Comparison of ENCODE assay signal across 1 cellular context in the genomic region with DNA sequence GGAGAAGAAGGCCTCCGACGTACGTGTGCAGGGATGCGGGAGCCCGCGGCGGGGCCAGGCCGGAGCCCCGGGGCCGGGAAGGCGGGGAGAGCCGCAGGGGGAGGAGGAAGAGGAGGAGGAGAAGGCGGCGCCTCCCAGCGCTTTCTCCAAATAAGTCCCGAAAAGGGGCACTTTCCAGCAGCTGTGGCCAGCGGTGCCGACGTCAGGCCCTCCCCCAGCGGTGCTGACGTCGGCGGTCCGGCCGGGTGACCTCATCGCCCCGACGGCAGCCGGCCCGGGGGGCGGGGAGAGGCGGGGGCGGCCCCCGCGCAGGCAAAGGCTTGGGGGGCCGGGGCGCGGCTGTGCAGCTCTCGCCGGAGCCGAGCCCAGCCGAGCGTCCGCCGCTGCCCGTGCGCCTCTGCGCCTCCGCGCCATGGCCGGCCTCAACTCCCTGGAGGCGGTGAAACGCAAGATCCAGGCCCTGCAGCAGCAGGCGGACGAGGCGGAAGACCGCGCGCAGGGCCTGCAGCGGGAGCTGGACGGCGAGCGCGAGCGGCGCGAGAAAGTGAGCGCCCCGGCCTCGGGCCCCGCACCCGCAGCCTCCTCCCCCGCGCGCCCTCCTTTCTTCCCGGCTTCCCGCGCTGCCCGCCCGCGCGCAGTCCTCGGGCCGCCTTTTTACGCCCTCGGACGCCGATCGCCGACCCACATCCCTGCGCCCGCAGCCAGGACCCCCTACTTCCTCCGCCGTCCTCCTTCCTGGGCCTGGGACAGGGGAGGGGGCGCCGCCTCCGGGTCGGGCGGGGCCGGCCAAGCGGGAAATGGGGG.
TF ChIP-seq lines count a peak whose summit lies in the region.

TSS of gene TPM4 (plus strand) at position 342 of the 804 bp plus-strand sequence. CDS start at position 413, 71 bp downstream.

TF ChIP-seq in K562, 482 proteins besides CTCF, POLR2A, EP300 and RAD21 (continued from another document and continues in another):
- TF ChIP-seq, protein P1, sequence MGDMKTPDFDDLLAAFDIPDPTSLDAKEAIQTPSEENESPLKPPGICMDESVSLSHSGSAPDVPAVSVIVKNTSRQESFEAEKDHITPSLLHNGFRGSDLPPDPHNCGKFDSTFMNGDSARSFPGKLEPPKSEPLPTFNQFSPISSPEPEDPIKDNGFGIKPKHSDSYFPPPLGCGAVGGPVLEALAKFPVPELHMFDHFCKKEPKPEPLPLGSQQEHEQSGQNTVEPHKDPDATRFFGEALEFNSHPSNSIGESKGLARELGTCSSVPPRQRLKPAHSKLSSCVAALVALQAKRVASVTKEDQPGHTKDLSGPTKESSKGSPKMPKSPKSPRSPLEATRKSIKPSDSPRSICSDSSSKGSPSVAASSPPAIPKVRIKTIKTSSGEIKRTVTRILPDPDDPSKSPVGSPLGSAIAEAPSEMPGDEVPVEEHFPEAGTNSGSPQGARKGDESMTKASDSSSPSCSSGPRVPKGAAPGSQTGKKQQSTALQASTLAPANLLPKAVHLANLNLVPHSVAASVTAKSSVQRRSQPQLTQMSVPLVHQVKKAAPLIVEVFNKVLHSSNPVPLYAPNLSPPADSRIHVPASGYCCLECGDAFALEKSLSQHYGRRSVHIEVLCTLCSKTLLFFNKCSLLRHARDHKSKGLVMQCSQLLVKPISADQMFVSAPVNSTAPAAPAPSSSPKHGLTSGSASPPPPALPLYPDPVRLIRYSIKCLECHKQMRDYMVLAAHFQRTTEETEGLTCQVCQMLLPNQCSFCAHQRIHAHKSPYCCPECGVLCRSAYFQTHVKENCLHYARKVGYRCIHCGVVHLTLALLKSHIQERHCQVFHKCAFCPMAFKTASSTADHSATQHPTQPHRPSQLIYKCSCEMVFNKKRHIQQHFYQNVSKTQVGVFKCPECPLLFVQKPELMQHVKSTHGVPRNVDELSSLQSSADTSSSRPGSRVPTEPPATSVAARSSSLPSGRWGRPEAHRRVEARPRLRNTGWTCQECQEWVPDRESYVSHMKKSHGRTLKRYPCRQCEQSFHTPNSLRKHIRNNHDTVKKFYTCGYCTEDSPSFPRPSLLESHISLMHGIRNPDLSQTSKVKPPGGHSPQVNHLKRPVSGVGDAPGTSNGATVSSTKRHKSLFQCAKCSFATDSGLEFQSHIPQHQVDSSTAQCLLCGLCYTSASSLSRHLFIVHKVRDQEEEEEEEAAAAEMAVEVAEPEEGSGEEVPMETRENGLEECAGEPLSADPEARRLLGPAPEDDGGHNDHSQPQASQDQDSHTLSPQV (IDR thresholded peaks at IDR 0.05): peak; percentile 62; the same call in 1 of the 2 replicates
- peak; percentile 85 for TF ChIP-seq NCOA6 (IDR thresholded peaks at IDR 0.05)
- TF ChIP-seq ZNF717 (CRISPR knock-in tag; IDR thresholded peaks at IDR 0.05): no peak
- TF ChIP-seq MAZ (CRISPR knock-in tag; conservative IDR thresholded peaks at IDR 0.05 in 1 of 2, IDR thresholded peaks at IDR 0.05 in 1 of 2): peak; percentile 45 to 97
- TF ChIP-seq ZNF263 (CRISPR knock-in tag; IDR thresholded peaks at IDR 0.05; ENCODE audit: borderline replicate concordance): no peak; the same call in none of the 2 replicates
- no peak for TF ChIP-seq MED1 (CRISPR knock-in tag; IDR thresholded peaks at IDR 0.05; ENCODE audit: borderline replicate concordance)
- peak; percentile 52 for TF ChIP-seq KDM5B (IDR thresholded peaks at IDR 0.05; ENCODE audit: insufficient replicate concordance, low read depth, low read length)
- TF ChIP-seq, protein P2, sequence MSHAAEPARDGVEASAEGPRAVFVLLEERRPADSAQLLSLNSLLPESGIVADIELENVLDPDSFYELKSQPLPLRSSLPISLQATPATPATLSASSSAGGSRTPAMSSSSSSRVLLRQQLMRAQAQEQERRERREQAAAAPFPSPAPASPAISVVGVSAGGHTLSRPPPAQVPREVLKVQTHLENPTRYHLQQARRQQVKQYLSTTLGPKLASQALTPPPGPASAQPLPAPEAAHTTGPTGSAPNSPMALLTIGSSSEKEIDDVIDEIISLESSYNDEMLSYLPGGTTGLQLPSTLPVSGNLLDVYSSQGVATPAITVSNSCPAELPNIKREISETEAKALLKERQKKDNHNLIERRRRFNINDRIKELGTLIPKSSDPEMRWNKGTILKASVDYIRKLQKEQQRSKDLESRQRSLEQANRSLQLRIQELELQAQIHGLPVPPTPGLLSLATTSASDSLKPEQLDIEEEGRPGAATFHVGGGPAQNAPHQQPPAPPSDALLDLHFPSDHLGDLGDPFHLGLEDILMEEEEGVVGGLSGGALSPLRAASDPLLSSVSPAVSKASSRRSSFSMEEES (CRISPR knock-in tag; IDR thresholded peaks at IDR 0.05): no peak
- no peak for TF ChIP-seq NBN (IDR thresholded peaks at IDR 0.05; ENCODE audit: low read depth)
- no peak for TF ChIP-seq TARDBP (IDR thresholded peaks at IDR 0.05)
- TF ChIP-seq EGR1 (conservative IDR thresholded peaks at IDR 0.05): peak; percentile 81
- TF ChIP-seq JUN (IDR thresholded peaks at IDR 0.05; ENCODE audit: borderline replicate concordance, low read depth, low read length): peak; percentile 83; the same call in 1 of the 2 replicates
- TF ChIP-seq JUN (CRISPR knock-in tag; IDR thresholded peaks at IDR 0.05; ENCODE audit: borderline replicate concordance): peak; percentile 64; the same call in 1 of the 2 replicates
- peak; percentile 9; the same call in 1 of the 2 replicates for TF ChIP-seq ILF3 (IDR thresholded peaks at IDR 0.05; ENCODE audit: borderline replicate concordance)
- no peak for TF ChIP-seq BRF2 (IDR thresholded peaks at IDR 0.05; ENCODE audit: borderline replicate concordance, insufficient read depth, insufficient read length)
- TF ChIP-seq ZNF644 (tag; IDR thresholded peaks at IDR 0.05; ENCODE audit: low read depth): no peak
- peak; percentile 50; the same call in 1 of the 2 replicates for TF ChIP-seq ZNF766 (CRISPR knock-in tag; conservative IDR thresholded peaks at IDR 0.05)
- TF ChIP-seq SIN3B (IDR thresholded peaks at IDR 0.05; ENCODE audit: low read depth): 0 out of 2 replicates have a peak, but pooled peaks have one; percentile 18
- TF ChIP-seq MTA3 (IDR thresholded peaks at IDR 0.05; ENCODE audit: borderline replicate concordance): peak; percentile 77
- TF ChIP-seq, protein P3, sequence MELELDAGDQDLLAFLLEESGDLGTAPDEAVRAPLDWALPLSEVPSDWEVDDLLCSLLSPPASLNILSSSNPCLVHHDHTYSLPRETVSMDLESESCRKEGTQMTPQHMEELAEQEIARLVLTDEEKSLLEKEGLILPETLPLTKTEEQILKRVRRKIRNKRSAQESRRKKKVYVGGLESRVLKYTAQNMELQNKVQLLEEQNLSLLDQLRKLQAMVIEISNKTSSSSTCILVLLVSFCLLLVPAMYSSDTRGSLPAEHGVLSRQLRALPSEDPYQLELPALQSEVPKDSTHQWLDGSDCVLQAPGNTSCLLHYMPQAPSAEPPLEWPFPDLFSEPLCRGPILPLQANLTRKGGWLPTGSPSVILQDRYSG (tag; conservative IDR thresholded peaks at IDR 0.05; ENCODE audit: low read depth): no peak
- peak; percentile 86 for TF ChIP-seq RBFOX2 (IDR thresholded peaks at IDR 0.05; ENCODE audit: low read depth, low read length)
- TF ChIP-seq CTCFL (IDR thresholded peaks at IDR 0.05; ENCODE audit: borderline replicate concordance, insufficient read depth, low read depth, low read length, poor library complexity, severe bottlenecking): no peak
- no peak for TF ChIP-seq ZC3H11A (IDR thresholded peaks at IDR 0.05; ENCODE audit: low read depth, low read length)
- no peak for TF ChIP-seq ZEB2 (IDR thresholded peaks at IDR 0.05)
- TF ChIP-seq SMARCA4 (IDR thresholded peaks at IDR 0.05): no peak
- TF ChIP-seq E2F3 (CRISPR knock-in tag; IDR thresholded peaks at IDR 0.05): peak; percentile 90
- TF ChIP-seq ATF1 (CRISPR knock-in tag; IDR thresholded peaks at IDR 0.05): no peak
- TF ChIP-seq ATF1 (tag; IDR thresholded peaks at IDR 0.05): peak; percentile 97
- no peak for TF ChIP-seq ZNF436 (CRISPR knock-in tag; IDR thresholded peaks at IDR 0.05)
- peak in 1 of 2 experiments; percentile 60; a peak in 1 of 4 replicates for TF ChIP-seq NONO (IDR thresholded peaks at IDR 0.05; ENCODE audit: low read depth in 2 of 2, low read length in 1 of 2)
- TF ChIP-seq ZBTB7A (IDR thresholded peaks at IDR 0.05; ENCODE audit: borderline replicate concordance, control insufficient read depth, low read depth, low read length): peak; percentile 44; the same call in 1 of the 2 replicates
- TF ChIP-seq ZBTB12 (CRISPR knock-in tag; IDR thresholded peaks at IDR 0.05): peak; percentile 86
- TF ChIP-seq MNT (conservative IDR thresholded peaks at IDR 0.05): peak in 1 of 2 experiments; percentile 39; a peak in 1 of 4 replicates
- TF ChIP-seq, protein P4, sequence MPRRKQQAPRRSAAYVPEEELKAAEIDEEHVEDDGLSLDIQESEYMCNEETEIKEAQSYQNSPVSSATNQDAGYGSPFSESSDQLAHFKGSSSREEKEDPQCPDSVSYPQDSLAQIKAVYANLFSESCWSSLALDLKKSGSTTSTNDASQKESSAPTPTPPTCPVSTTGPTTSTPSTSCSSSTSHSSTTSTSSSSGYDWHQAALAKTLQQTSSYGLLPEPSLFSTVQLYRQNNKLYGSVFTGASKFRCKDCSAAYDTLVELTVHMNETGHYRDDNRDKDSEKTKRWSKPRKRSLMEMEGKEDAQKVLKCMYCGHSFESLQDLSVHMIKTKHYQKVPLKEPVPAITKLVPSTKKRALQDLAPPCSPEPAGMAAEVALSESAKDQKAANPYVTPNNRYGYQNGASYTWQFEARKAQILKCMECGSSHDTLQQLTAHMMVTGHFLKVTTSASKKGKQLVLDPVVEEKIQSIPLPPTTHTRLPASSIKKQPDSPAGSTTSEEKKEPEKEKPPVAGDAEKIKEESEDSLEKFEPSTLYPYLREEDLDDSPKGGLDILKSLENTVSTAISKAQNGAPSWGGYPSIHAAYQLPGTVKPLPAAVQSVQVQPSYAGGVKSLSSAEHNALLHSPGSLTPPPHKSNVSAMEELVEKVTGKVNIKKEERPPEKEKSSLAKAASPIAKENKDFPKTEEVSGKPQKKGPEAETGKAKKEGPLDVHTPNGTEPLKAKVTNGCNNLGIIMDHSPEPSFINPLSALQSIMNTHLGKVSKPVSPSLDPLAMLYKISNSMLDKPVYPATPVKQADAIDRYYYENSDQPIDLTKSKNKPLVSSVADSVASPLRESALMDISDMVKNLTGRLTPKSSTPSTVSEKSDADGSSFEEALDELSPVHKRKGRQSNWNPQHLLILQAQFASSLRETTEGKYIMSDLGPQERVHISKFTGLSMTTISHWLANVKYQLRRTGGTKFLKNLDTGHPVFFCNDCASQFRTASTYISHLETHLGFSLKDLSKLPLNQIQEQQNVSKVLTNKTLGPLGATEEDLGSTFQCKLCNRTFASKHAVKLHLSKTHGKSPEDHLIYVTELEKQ (CRISPR knock-in tag; IDR thresholded peaks at IDR 0.05): no peak
